ENCODE assay signal across 8 cellular contexts in the genomic region with DNA sequence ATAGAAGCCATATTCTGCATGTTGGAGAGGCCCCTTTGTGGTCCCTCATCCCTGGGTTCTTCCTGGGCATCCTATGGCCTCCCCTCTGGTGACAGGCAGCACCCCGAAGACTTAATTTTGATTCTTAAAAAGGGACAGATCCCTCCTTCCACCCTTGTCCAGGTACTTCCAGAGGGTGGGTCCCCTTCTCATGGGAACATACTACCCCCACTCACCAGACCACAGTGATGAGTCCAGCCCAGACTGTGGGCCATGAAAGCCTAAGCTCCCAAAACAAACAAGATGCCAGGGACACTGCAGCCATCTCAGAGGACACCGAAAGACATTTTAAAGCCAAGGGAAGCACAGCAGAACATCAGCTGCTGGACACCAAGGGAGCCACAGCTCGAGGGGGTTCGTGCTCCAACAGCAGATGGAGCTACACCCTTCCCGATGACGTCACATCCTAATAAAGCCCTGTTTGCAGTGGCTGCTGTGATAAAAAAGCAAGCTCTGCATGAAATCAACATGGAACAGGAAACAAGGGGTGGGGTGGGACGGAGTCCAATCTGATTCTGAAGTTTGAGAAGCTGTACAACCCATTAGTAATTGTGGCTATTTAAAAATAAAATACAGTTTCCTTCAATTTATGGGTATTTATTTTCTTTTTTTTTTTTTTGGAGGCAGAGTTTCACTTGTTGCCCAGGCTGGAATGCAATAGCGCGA. TPM values are rescaled to one million over a fixed set of nuclear protein-coding genes. Genes with fewer than 3 reads are reported as not detected.
A peak's percentile ranks its signal among the peaks of the same experiment; 100 is the strongest.
DNase-seq lines count a peak whose midpoint lies in the region; ATAC-seq, FAIRE-seq and TF ChIP-seq lines count a peak whose summit lies in the region.

No MANE protein-coding gene starts in this region.

- TF ChIP-seq CTCF in 22Rv1 (IDR thresholded peaks at IDR 0.05) (peak; percentile 49), Panc1 (IDR thresholded peaks at IDR 0.05) (no peak), breast epithelium (IDR thresholded peaks at IDR 0.05) (no peak)

- POLR2A ChIA-PET in Panc1 (lab: Charles Lee): interaction anchor here (0.6 to 0.7 kb wide), 2 partner anchors 9 to 24 kb away, joined by 3 to 8 read pairs; no protein-coding TSS in a partner anchor

- CTCF ChIA-PET in Panc1 (lab: Charles Lee): interaction anchor here (0.6 to 1.0 kb wide), 3 partner anchors 8 to 188 kb away, joined by 3 to 4 read pairs (median 4); no protein-coding TSS in a partner anchor

- H3K4me3 ChIP-seq in Panc1 (ENCODE audit: low read depth in 2 of 2, low read length in 2 of 2) (no peak overlapping the region), breast epithelium (peak overlapping the region; percentile 12 to 34 (median 14)), iPS-20b (ENCODE audit: low read length) (no peak overlapping the region), skeletal muscle tissue (ENCODE audit: low read length in 3 of 3) (peak overlapping the region in 2 of 3 donors; percentile 11 to 63)

- DNase-seq in GM04504 (ENCODE audit: low read depth) (peak; percentile 87), Panc1 (ENCODE audit: low read depth, low spot score) (no peak), breast epithelium (ENCODE audit: low spot score in 2 of 2) (peak in 1 of 2 donors; percentile 48), H54 (ENCODE audit: insufficient read length, low spot score) (no peak), GM19238 (ENCODE audit: insufficient read length, low spot score) (no peak)

- no peaks in the 10 kb centered on the region for H3K9me3 ChIP-seq in Panc1 (ENCODE audit: control insufficient read depth, insufficient read depth, low read depth, low read length)
- H3K9me3 ChIP-seq in breast epithelium: no peaks in the 10 kb centered on the region
- no peaks in the 10 kb centered on the region for H3K9me3 ChIP-seq in iPS-20b (ENCODE audit: insufficient read depth, low read depth, low read length)
- no peaks in the 10 kb centered on the region for H3K9me3 ChIP-seq in skeletal muscle tissue (ENCODE audit: control insufficient read depth in 3 of 3, low read length in 3 of 3)

- no peak for FAIRE-seq in H54 (lab: Jason Lieb, UNC)

- BruUV-seq in Panc1 (replicated peaks; lab: Mats Ljungman, UMichigan): TSS peak; percentile 5

- H3K9ac ChIP-seq in iPS-20b (ENCODE audit: low read depth, low read length): peak overlapping the region; percentile 7; the same call in 1 of the 2 replicates
- peak overlapping the region; percentile 7 to 62 (median 43) for H3K9ac ChIP-seq in skeletal muscle tissue (ENCODE audit: low read depth in 1 of 3, low read length in 3 of 3)

- no peak for TF ChIP-seq POLR2A in breast epithelium (IDR thresholded peaks at IDR 0.05)
- TF ChIP-seq POLR2A in H54 (IDR thresholded peaks at IDR 0.05; ENCODE audit: low read depth, low read length): no peak

- intact Hi-C loops in Panc1 (cut with micrococcal nuclease; ENCODE audit: unreplicated experiment): no loop called here
- intact Hi-C loops in breast epithelium (cut with DNase I; ENCODE audit: low total_unique reads): no loop called here

- in situ Hi-C loops in Panc1 (cut with HindIII; ENCODE audit: low pct_unique_long_range_greater_than_20kb, low sequenced_read_pairs): no loop called here

- no peaks in the 10 kb centered on the region for H3K27me3 ChIP-seq in Panc1 (ENCODE audit: control insufficient read depth, insufficient read depth, low read length)
- H3K27me3 ChIP-seq in breast epithelium: no peaks in the 10 kb centered on the region
- no peaks in the 10 kb centered on the region for H3K27me3 ChIP-seq in iPS-20b (ENCODE audit: insufficient read depth, low read length)
- no peaks in the 10 kb centered on the region for H3K27me3 ChIP-seq in skeletal muscle tissue (ENCODE audit: control insufficient read depth in 3 of 3, insufficient read depth in 3 of 3, low read length in 3 of 3)

- no peak for ATAC-seq in Panc1

- H3K36me3 ChIP-seq in Panc1 (ENCODE audit: control insufficient read depth, insufficient read depth, low read length) (no peaks in the 10 kb centered on the region), breast epithelium (no peaks in the 10 kb centered on the region), iPS-20b (ENCODE audit: insufficient read depth, low read depth, low read length) (peaks cover 18% of the 10 kb centered on the region), skeletal muscle tissue (ENCODE audit: control insufficient read depth in 3 of 3, insufficient read depth in 3 of 3, low read length in 3 of 3) (no peaks in the 10 kb centered on the region)

- H3K4me1 ChIP-seq in Panc1 (ENCODE audit: control insufficient read depth, insufficient read depth, low read length) (peaks cover 40% of the 10 kb centered on the region), breast epithelium (peaks cover 3 to 8% of the 10 kb centered on the region in 2 donors), iPS-20b (ENCODE audit: insufficient read depth, low read length) (peaks cover 2% of the 10 kb centered on the region; the same call in 1 of the 2 replicates), skeletal muscle tissue (ENCODE audit: control insufficient read depth in 3 of 3, insufficient read depth in 3 of 3, low read length in 3 of 3) (peaks cover 30 to 48% (median 46%) of the 10 kb centered on the region in 3 donors)

- peak overlapping the region; percentile 78 for H3K27ac ChIP-seq in 22Rv1
- no peak overlapping the region for H3K27ac ChIP-seq in Panc1 (ENCODE audit: low read length)
- peak overlapping the region; percentile 48 to 76 for H3K27ac ChIP-seq in breast epithelium
- H3K27ac ChIP-seq in iPS-20b (ENCODE audit: low read length): no peak overlapping the region
- peak overlapping the region; percentile 59 for H3K27ac ChIP-seq in skeletal muscle tissue (ENCODE audit: low read depth, low read length)

RNA-seq across cellular contexts. Expression of a gene that starts 32.4 kb away (rescaled TPM):
- total RNA-seq in Panc1 (2021; ENCODE audit: unreplicated experiment) (499 TPM), breast epithelium (100 to 1,000 TPM; 108 to 138 (median 123) TPM), skeletal muscle tissue (61.6 TPM)
- 736 TPM for polyA plus RNA-seq in Panc1 (2012; ENCODE audit: insufficient read length)

RNA-seq across cellular contexts. Expression of a gene that starts 56.5 kb away (rescaled TPM):
- total RNA-seq in Panc1 (2021; ENCODE audit: unreplicated experiment): 1.5 TPM
- 1.8 TPM for polyA plus RNA-seq in Panc1 (2012; ENCODE audit: insufficient read length)
- 1 to 10 TPM in 1 of 3 donors, under 1 TPM in 1, not detected in 1; 0.33 to 1.2 TPM for total RNA-seq in breast epithelium
- total RNA-seq in skeletal muscle tissue: 191 TPM

Comparison
In these comparisons a context has a peak if more than half of its experiments do, and no peak if none do; other contexts are left out.
1. H3K27ac ChIP-seq: peak in 22Rv1 (single experiment), breast epithelium (2 of 2) and skeletal muscle tissue (single experiment); none in Panc1 (single experiment) and iPS-20b (single experiment).
2. H3K4me3 ChIP-seq: peak in breast epithelium (3 of 3) and skeletal muscle tissue (2 of 3); none in Panc1 (0 of 2) and iPS-20b (single experiment).
3. RNA of a gene that starts 56.5 kb away (total RNA-seq): 191 TPM in skeletal muscle tissue (single experiment); 1.5 TPM in Panc1 (single experiment) and 0.33 to 1.2 TPM in breast epithelium; every median in the first group is over 10 times any median in the second.